ENCODE assay signal across 27 cellular contexts in genomic region chr10:82914655-82915136, GRCh38.
DNase-seq lines count a peak whose midpoint lies in the region; ATAC-seq, FAIRE-seq and TF ChIP-seq lines count a peak whose summit lies in the region.
"Had no signal": no experiment of that assay in that cellular context is flagged by ENCODE, and none has a peak within 500 bp of the region (broad histone marks: within the 10 kb centered on the region; RNA-seq: fewer than 3 reads in every experiment).

No MANE protein-coding gene starts in this region.

- H3K9me3 ChIP-seq in GM12878 (replicated peaks; ENCODE audit: control insufficient read depth, insufficient read depth, low read length) = no peaks in the 10 kb centered on the region; the same call in 1 of the 3 replicates
- H3K9me3 ChIP-seq: lower lobe of right lung, prostate gland, tibial artery had no signal

- no peak for TF ChIP-seq EP300 in GM12878 (IDR thresholded peaks at IDR 0.05; ENCODE audit: borderline replicate concordance in 1 of 2, control insufficient read depth in 1 of 2, low read depth in 2 of 2, low read length in 2 of 2)

- FAIRE-seq in GM12878 (lab: Jason Lieb, UNC) = peak; percentile 71
- FAIRE-seq: H1 had no signal

- peak; percentile 10; the same call in 1 of the 2 replicates for TF ChIP-seq RAD21 in GM12878 (IDR thresholded peaks at IDR 0.05; ENCODE audit: insufficient read depth, low read depth, low read length)

- H3K79me2 ChIP-seq in GM12878 (ENCODE audit: control insufficient read depth, insufficient read depth, low read length) = no peaks in the 10 kb centered on the region

- POLR2A ChIA-PET in GM12878 (lab: Charles Lee) = interaction anchor here (0.7 to 1.7 kb wide), 3 partner anchors 9 to 22 kb away, joined by 4 to 15 read pairs (median 5); no protein-coding TSS in a partner anchor

- no peaks in the 10 kb centered on the region for H3K36me3 Mint-ChIP-seq in type B pancreatic cell
- H3K36me3 Mint-ChIP-seq: naive B cell had no signal

- H3K4me1 Mint-ChIP-seq in type B pancreatic cell (ENCODE audit: unreplicated experiment) = no peaks in the 10 kb centered on the region
- H3K4me1 Mint-ChIP-seq: brain, IgD-negative memory B cell, naive B cell had no signal

- no peak overlapping the region for H3K27ac Mint-ChIP-seq in type B pancreatic cell
- H3K27ac Mint-ChIP-seq: activated T-helper 2 cell treated with anti-CD3 and anti-CD28 coated beads, Interferon-gamma antibody, Interleukin-2, Interleukin-4, amounts not matched to agents 10 μg/mL and 5 μg/mL and 100 μg/mL, durations not matched to agents 14 hours and 24 hours and 36 hours; brain; IgD-negative memory B cell; naive B cell had no signal

- no peaks in the 10 kb centered on the region for H3K27me3 Mint-ChIP-seq in type B pancreatic cell
- H3K27me3 Mint-ChIP-seq: brain, IgD-negative memory B cell, naive B cell had no signal

- no peaks in the 10 kb centered on the region for H3K27me3 ChIP-seq in GM12878 (replicated peaks in 1 of 2; ENCODE audit: control insufficient read depth in 2 of 2, insufficient read depth in 2 of 2, low read length in 1 of 2)
- H3K27me3 ChIP-seq: esophagus squamous epithelium, tibial artery had no signal

- SMC1A ChIA-PET in GM12878 (lab: Charles Lee; ENCODE audit: uncharacterized antibody, unreplicated experiment) = interaction anchor here (0.6 to 2.5 kb wide), 21 partner anchors 10 to 1223 kb away, joined by 3 to 46 read pairs (median 5); no protein-coding TSS in a partner anchor

- CTCF ChIA-PET in GM12878 (lab: Yijun Ruan, JAX) = interaction anchor here (0.7 to 2.8 kb wide), 10 partner anchors 10 to 119 kb away, joined by 3 to 22 read pairs (median 4); no protein-coding TSS in a partner anchor

- no peak for TF ChIP-seq POLR2A in GM12878 (IDR thresholded peaks at IDR 0.05; ENCODE audit: low read depth, low read length)

- intact Hi-C loops in GM12878 (cut with micrococcal nuclease; ENCODE audit: unreplicated experiment) = loop anchor here (1.0 to 5.0 kb wide), 4 partner anchors 11 to 118 kb away; no protein-coding TSS in a partner anchor

- no peak overlapping the region for H3K4me3 Mint-ChIP-seq in type B pancreatic cell
- H3K4me3 Mint-ChIP-seq: brain, IgD-negative memory B cell, naive B cell had no signal

- DNase-seq in GM13976 (ENCODE audit: low spot score) (peak; percentile 11), GM12878 (ENCODE audit: low read depth, low spot score) (peak; percentile 55), GDM1 (lab: John Stamatoyannopoulos, UW) (no peak), type B pancreatic cell (ENCODE audit: extremely low spot score, unreplicated experiment) (no peak), DMS79 treated with DMSO at 0.1 percent for 48 hours (lab: John Stamatoyannopoulos, UW) (no peak)
- DNase-seq: activated naive CD4-positive, alpha-beta T cell treated with anti-CD3 and anti-CD28 coated beads, Interleukin-2, amount 50 U/mL, for 16 hours; cerebellar nuclear complex; esophagus squamous epithelium; foreskin melanocyte; lower lobe of right lung; midbrain; naive B cell; NCI-H1436 treated with DMSO at 0.1 percent for 48 hours; NCI-H2081 treated with DMSO at 0.1 percent for 48 hours; NCI-H345; nucleus accumbens; SHP77 treated with DMSO at 0.1 percent for 48 hours; stimulated activated CD4-positive, alpha-beta T cell treated with anti-CD3 and anti-CD28 coated beads, Interleukin-4, amount 100 ng/mL, for 24 hours; tibial artery had no signal

- in situ Hi-C loops in GM13976 (cut with MboI; ENCODE audit: low sequenced_read_pairs, unreplicated experiment) (no loop called here), GM12878 (cut with MboI) (no loop called here)

- H3K4me3 ChIP-seq in GM12878 = no peak overlapping the region
- H3K4me3 ChIP-seq: esophagus squamous epithelium, lower lobe of right lung, prostate gland, tibial artery had no signal

- H2AFZ ChIP-seq in GM12878 (ENCODE audit: control insufficient read depth, low read depth, low read length) = no peak overlapping the region

- no peaks in the 10 kb centered on the region for H3K36me3 ChIP-seq in GM12878 (ENCODE audit: control insufficient read depth in 2 of 2, insufficient read depth in 2 of 2, low read length in 1 of 2)
- H3K36me3 ChIP-seq: esophagus squamous epithelium, lower lobe of right lung, prostate gland, tibial artery had no signal

- no peaks in the 10 kb centered on the region for H4K20me1 ChIP-seq in GM12878 (ENCODE audit: control insufficient read depth, insufficient read depth)

- H3K9me3 Mint-ChIP-seq in type B pancreatic cell = peaks cover 8% of the 10 kb centered on the region

- TF ChIP-seq CTCF in GM13976 (IDR thresholded peaks at IDR 0.05; ENCODE audit: borderline replicate concordance, control extremely low read depth, extremely low read depth, insufficient read depth, missing control alignments) = no peak
- TF ChIP-seq CTCF in GM12878 (IDR thresholded peaks at IDR 0.05 in 2 of 3, conservative IDR thresholded peaks at IDR 0.05 in 1 of 3; ENCODE audit: control insufficient read depth in 2 of 3, extremely low read depth in 1 of 3, insufficient read depth in 1 of 3, low read depth in 3 of 3, low read length in 3 of 3) = no peak
- no peak for TF ChIP-seq CTCF in type B pancreatic cell (conservative IDR thresholded peaks at IDR 0.05)

- H3K4me1 ChIP-seq in GM12878 (ENCODE audit: control insufficient read depth, insufficient read depth, low read length) = no peaks in the 10 kb centered on the region
- H3K4me1 ChIP-seq: esophagus squamous epithelium, lower lobe of right lung, prostate gland had no signal

- H3K27ac ChIP-seq in GM12878 (ENCODE audit: control insufficient read depth, insufficient read depth) = no peak overlapping the region
- H3K27ac ChIP-seq: esophagus squamous epithelium, lower lobe of right lung, prostate gland, tibial artery had no signal

- no peak overlapping the region for H3K4me2 ChIP-seq in GM12878 (ENCODE audit: control insufficient read depth, insufficient read depth)

- BruUV-seq in GM12878 (replicated peaks; lab: Mats Ljungman, UMichigan) = no TSS peak

- ATAC-seq in GM18867 (IDR thresholded peaks at IDR 0.05; ENCODE audit: unreplicated experiment) (peak; percentile 53), HG02678 (IDR thresholded peaks at IDR 0.05; ENCODE audit: unreplicated experiment) (peak; percentile 42), GM12878 (peak; percentile 94)
- ATAC-seq: lower lobe of right lung, Panc1 had no signal

- RAD21 ChIA-PET in GM12878 (lab: Charles Lee; ENCODE audit: unreplicated experiment) = interaction anchor here (0.6 to 3.1 kb wide), 14 partner anchors 10 to 254 kb away, joined by 3 to 40 read pairs (median 4); no protein-coding TSS in a partner anchor

- H3K9ac ChIP-seq in GM12878 (ENCODE audit: control insufficient read depth, insufficient read depth, low read length) = no peak overlapping the region

TF ChIP-seq in GM12878, 131 proteins besides CTCF, POLR2A, EP300 and RAD21 (continues in another document):
- TF ChIP-seq NFIC (IDR thresholded peaks at IDR 0.05; ENCODE audit: low read depth, low read length) (peak; percentile 93), TAF1 (IDR thresholded peaks at IDR 0.05; ENCODE audit: borderline replicate concordance, low read depth, low read length) (no peak), ELK1 (IDR thresholded peaks at IDR 0.05; ENCODE audit: low read depth, low read length) (no peak), IRF3 (IDR thresholded peaks at IDR 0.05) (no peak), PBX3 (IDR thresholded peaks at IDR 0.05; ENCODE audit: insufficient replicate concordance, low read depth, low read length) (no peak), GATAD2B (conservative IDR thresholded peaks at IDR 0.05; ENCODE audit: low read depth) (peak; percentile 80; the same call in 1 of the 2 replicates), CREM (IDR thresholded peaks at IDR 0.05; ENCODE audit: low read depth) (0 out of 2 replicates have a peak, but pooled peaks have one; percentile 23), MYC (IDR thresholded peaks at IDR 0.05; ENCODE audit: insufficient read depth, insufficient read length, insufficient replicate concordance, low read length, severe bottlenecking) (no peak), SIN3A (IDR thresholded peaks at IDR 0.05; ENCODE audit: low read depth, low read length) (no peak), RCOR1 (conservative IDR thresholded peaks at IDR 0.05; ENCODE audit: low read depth, low read length) (no peak), CEBPB (IDR thresholded peaks at IDR 0.05; ENCODE audit: borderline replicate concordance in 1 of 2, low read depth in 2 of 2, low read length in 2 of 2) (no peak)

Comparison
In these comparisons a context has a peak if more than half of its experiments do, and no peak if none do; other contexts are left out.
1. DNase-seq: peak in GM13976 (single experiment) and GM12878 (single experiment); none in GDM1 (single experiment), type B pancreatic cell (single experiment) and DMS79 treated with DMSO at 0.1 percent for 48 hours (single experiment).
2. ATAC-seq: peak in every context shown above with its lines; median percentile 94 in GM12878; 53 in GM18867; 42 in HG02678.